ENCODE assay signal across 1 cellular context in genomic region chr10:7027913-7028808, GRCh38.
A peak's percentile ranks its signal among the peaks of the same experiment; 100 is the strongest.
TF ChIP-seq lines count a peak whose summit lies in the region.

No MANE protein-coding gene starts in this region.

TF ChIP-seq in K562, 482 proteins besides CTCF, POLR2A, EP300 and RAD21 (continued from another document and continues in another):
- TF ChIP-seq DIDO1 (tag; IDR thresholded peaks at IDR 0.05; ENCODE audit: low read depth) = no peak
- no peak for TF ChIP-seq HNRNPH1 (optimal IDR thresholded peaks at IDR 0.05; ENCODE audit: low read depth, low read length)
- TF ChIP-seq ZNF282 (CRISPR knock-in tag; IDR thresholded peaks at IDR 0.05) = no peak
- peak in 1 of 2 experiments; percentile 82 for TF ChIP-seq AFF1 (IDR thresholded peaks at IDR 0.05; ENCODE audit: low read depth in 1 of 2, partially characterized antibody in 2 of 2)
- peak; percentile 37; the same call in 1 of the 2 replicates for TF ChIP-seq ZBTB12 (CRISPR knock-in tag; IDR thresholded peaks at IDR 0.05)
- no peak for TF ChIP-seq GTF3C2 (IDR thresholded peaks at IDR 0.05; ENCODE audit: borderline replicate concordance, extremely low read depth, insufficient read length)
- TF ChIP-seq PCBP1 (IDR thresholded peaks at IDR 0.05; ENCODE audit: low read depth, low read length, poor library complexity, severe bottlenecking) = no peak
- no peak for TF ChIP-seq STAT6 (CRISPR knock-in tag; IDR thresholded peaks at IDR 0.05)
- TF ChIP-seq FOXA1 (IDR thresholded peaks at IDR 0.05; ENCODE audit: borderline replicate concordance) = no peak
- TF ChIP-seq LEF1 (IDR thresholded peaks at IDR 0.05) = peak; percentile 97
- peak; percentile 60 to 66 for TF ChIP-seq MNT (conservative IDR thresholded peaks at IDR 0.05)
- TF ChIP-seq CREM (IDR thresholded peaks at IDR 0.05; ENCODE audit: low read depth) = peak; percentile 71
- TF ChIP-seq VEZF1 (CRISPR knock-in tag; IDR thresholded peaks at IDR 0.05) = peak; percentile 36; the same call in 1 of the 2 replicates
- TF ChIP-seq OTX1 (CRISPR knock-in tag; IDR thresholded peaks at IDR 0.05) = 0 out of 2 replicates have a peak, but pooled peaks have one; percentile 43
- TF ChIP-seq SNIP1 (IDR thresholded peaks at IDR 0.05; ENCODE audit: low read depth) = no peak
- peak; percentile 91 to 92 for TF ChIP-seq TRIM24 (IDR thresholded peaks at IDR 0.05)
- TF ChIP-seq BHLHE40 (IDR thresholded peaks at IDR 0.05; ENCODE audit: low read length) = peak; percentile 50; the same call in 1 of the 2 replicates
- peak; percentile 94 for TF ChIP-seq NEUROD1 (IDR thresholded peaks at IDR 0.05; ENCODE audit: borderline replicate concordance, low read depth, low read length, partially characterized antibody)
- no peak for TF ChIP-seq NKRF (IDR thresholded peaks at IDR 0.05; ENCODE audit: borderline replicate concordance)
- TF ChIP-seq TRIM28 (IDR thresholded peaks at IDR 0.05) = 0 out of 2 replicates have a peak, but pooled peaks have one; percentile 43
- no peak for TF ChIP-seq ASH1L (IDR thresholded peaks at IDR 0.05; ENCODE audit: borderline replicate concordance, low read depth, partially characterized antibody)
- TF ChIP-seq CREB1 (IDR thresholded peaks at IDR 0.05) = peak; percentile 42; the same call in 1 of the 2 replicates
- TF ChIP-seq CREB1 (CRISPR knock-in tag; IDR thresholded peaks at IDR 0.05) = no peak
- no peak for TF ChIP-seq SIX5 (IDR thresholded peaks at IDR 0.05; ENCODE audit: borderline replicate concordance in 1 of 2, insufficient read depth in 1 of 2, low read depth in 1 of 2, low read length in 2 of 2)
- TF ChIP-seq IRF9 (tag; IDR thresholded peaks at IDR 0.05) = peak; percentile 16; the same call in 1 of the 2 replicates
- no peak for TF ChIP-seq E2F1 (CRISPR knock-in tag; IDR thresholded peaks at IDR 0.05)
- peak; percentile 18; the same call in 1 of the 2 replicates for TF ChIP-seq ZNF384 (IDR thresholded peaks at IDR 0.05; ENCODE audit: low read depth, low read length)
- no peak for TF ChIP-seq ZEB2 (IDR thresholded peaks at IDR 0.05)
- TF ChIP-seq ZNF23 (CRISPR knock-in tag; IDR thresholded peaks at IDR 0.05) = peak; percentile 7; the same call in 1 of the 2 replicates
- 0 out of 2 replicates have a peak, but pooled peaks have one; percentile 59 for TF ChIP-seq MTA1 (IDR thresholded peaks at IDR 0.05; ENCODE audit: borderline replicate concordance)
- no peak for TF ChIP-seq IFI16 (CRISPR knock-in tag; IDR thresholded peaks at IDR 0.05)
- TF ChIP-seq TAF7 (tag; IDR thresholded peaks at IDR 0.05) = peak; percentile 46; the same call in 1 of the 2 replicates
- no peak for TF ChIP-seq ZNF436 (CRISPR knock-in tag; IDR thresholded peaks at IDR 0.05)
- TF ChIP-seq HBP1 (CRISPR knock-in tag; IDR thresholded peaks at IDR 0.05) = peak; percentile 80; the same call in 1 of the 2 replicates
- TF ChIP-seq ZSCAN32 (CRISPR knock-in tag; IDR thresholded peaks at IDR 0.05) = peak; percentile 62; the same call in 1 of the 2 replicates
- TF ChIP-seq RCOR1 (IDR thresholded peaks at IDR 0.05; ENCODE audit: borderline replicate concordance in 1 of 2, low read depth in 2 of 2, low read length in 2 of 2) = peak; percentile 62 to 89; a peak in 2 of 4 replicates
- TF ChIP-seq RBFOX2 (IDR thresholded peaks at IDR 0.05; ENCODE audit: low read depth, low read length) = peak; percentile 38; the same call in 1 of the 2 replicates
- TF ChIP-seq ZC3H8 (IDR thresholded peaks at IDR 0.05) = no peak
- peak; percentile 15; the same call in 1 of the 2 replicates for TF ChIP-seq ETV5 (CRISPR knock-in tag; IDR thresholded peaks at IDR 0.05; ENCODE audit: low read depth)
- TF ChIP-seq NR3C1 (CRISPR knock-in tag; IDR thresholded peaks at IDR 0.05) = no peak
- TF ChIP-seq ZNF175 (CRISPR knock-in tag; IDR thresholded peaks at IDR 0.05; ENCODE audit: low read depth) = peak; percentile 67; the same call in 1 of the 2 replicates
- no peak for TF ChIP-seq ZKSCAN8 (CRISPR knock-in tag; IDR thresholded peaks at IDR 0.05)
